Comparison of ENCODE assay signal across 8 cellular contexts in the genomic region with DNA sequence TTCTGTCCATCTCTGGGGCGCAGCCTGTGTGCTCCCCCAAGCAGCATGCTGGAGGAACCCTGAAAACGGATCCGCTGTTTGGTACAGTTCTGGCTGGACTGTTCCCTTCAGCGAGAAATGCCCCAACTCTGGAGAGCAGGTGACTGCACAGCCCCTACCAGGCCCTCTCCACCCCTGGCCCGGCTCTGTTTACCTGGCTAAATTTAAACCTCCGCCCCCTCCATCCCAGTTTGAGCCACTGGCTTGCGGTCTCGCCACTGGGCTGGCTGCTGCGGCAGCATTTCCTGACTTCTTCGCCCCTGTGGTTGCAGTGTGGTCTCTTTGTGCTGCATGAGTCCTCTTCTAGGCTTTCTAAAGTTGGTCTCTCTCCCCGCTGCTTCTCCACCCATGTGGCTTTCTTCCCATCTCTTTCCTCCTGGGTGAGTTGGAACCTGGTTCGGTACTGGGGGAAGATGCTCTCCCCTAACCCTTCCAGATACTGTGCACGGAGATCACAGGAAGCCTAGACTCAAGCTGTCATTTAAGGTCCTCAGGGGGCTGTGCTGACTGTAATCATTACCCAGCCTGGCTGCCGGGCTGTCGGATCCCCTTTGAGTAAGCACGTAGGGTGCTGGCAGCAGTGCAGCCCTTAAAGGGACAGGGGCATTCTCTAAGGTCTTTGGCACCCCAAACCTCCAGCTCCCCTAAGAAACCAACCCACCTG.
A peak's percentile ranks its signal among the peaks of the same experiment; 100 is the strongest.
DNase-seq lines count a peak whose midpoint lies in the region; ATAC-seq and TF ChIP-seq lines count a peak whose summit lies in the region.

No MANE protein-coding gene starts in this region.

- TF ChIP-seq CTCF in brain microvascular endothelial cell (IDR thresholded peaks at IDR 0.05; ENCODE audit: low read depth, low read length, missing control alignments): no peak

- in situ Hi-C loops in brain microvascular endothelial cell (cut with HindIII; ENCODE audit: low pct_ligation_motif_present, low sequenced_read_pairs): no loop called here

- peak; percentile 36 for ATAC-seq in HG02588 (IDR thresholded peaks at IDR 0.05; ENCODE audit: unreplicated experiment)

- DNase-seq in activated effector memory CD4-positive, alpha-beta T cell treated with anti-CD3 and anti-CD28 coated beads, Interleukin-2, amount 50 U/mL, for 16 hours: peak; percentile 76
- no peak for DNase-seq in activated effector memory CD4-positive, alpha-beta T cell treated with Interleukin-2 at 50 U/mL for 16 hours
- DNase-seq in NCI-H69 (lab: John Stamatoyannopoulos, UW) (peak; percentile 72), brain microvascular endothelial cell (peak; percentile 71), NCI-H524 treated with DMSO at 0.1 percent for 48 hours (lab: John Stamatoyannopoulos, UW) (no peak), NCI-H1694 (lab: John Stamatoyannopoulos, UW) (no peak)
- peak; percentile 41 for DNase-seq in stimulated activated CD4-positive, alpha-beta T cell treated with anti-CD3 and anti-CD28 coated beads, Interleukin-4, amount 100 ng/mL, for 24 hours

- no peaks in the 10 kb centered on the region for H3K36me3 ChIP-seq in brain microvascular endothelial cell (replicated peaks)

- H3K4me3 ChIP-seq in brain microvascular endothelial cell (ENCODE audit: low read depth, low read length): peak overlapping the region; percentile 1

- no peaks in the 10 kb centered on the region for H3K27me3 ChIP-seq in brain microvascular endothelial cell (replicated peaks)

- no peak overlapping the region for H3K27ac ChIP-seq in brain microvascular endothelial cell

Comparison
In these comparisons a context has a peak if more than half of its experiments do, and no peak if none do; other contexts are left out.
1. DNase-seq: peak in activated effector memory CD4-positive, alpha-beta T cell treated with anti-CD3 and anti-CD28 coated beads, Interleukin-2, amount 50 U/mL, for 16 hours (single experiment), NCI-H69 (single experiment), brain microvascular endothelial cell (single experiment) and stimulated activated CD4-positive, alpha-beta T cell treated with anti-CD3 and anti-CD28 coated beads, Interleukin-4, amount 100 ng/mL, for 24 hours (single experiment); none in activated effector memory CD4-positive, alpha-beta T cell treated with Interleukin-2 at 50 U/mL for 16 hours (single experiment), NCI-H524 treated with DMSO at 0.1 percent for 48 hours (single experiment) and NCI-H1694 (single experiment).